ENCODE assay signal across 28 cellular contexts in the genomic region with DNA sequence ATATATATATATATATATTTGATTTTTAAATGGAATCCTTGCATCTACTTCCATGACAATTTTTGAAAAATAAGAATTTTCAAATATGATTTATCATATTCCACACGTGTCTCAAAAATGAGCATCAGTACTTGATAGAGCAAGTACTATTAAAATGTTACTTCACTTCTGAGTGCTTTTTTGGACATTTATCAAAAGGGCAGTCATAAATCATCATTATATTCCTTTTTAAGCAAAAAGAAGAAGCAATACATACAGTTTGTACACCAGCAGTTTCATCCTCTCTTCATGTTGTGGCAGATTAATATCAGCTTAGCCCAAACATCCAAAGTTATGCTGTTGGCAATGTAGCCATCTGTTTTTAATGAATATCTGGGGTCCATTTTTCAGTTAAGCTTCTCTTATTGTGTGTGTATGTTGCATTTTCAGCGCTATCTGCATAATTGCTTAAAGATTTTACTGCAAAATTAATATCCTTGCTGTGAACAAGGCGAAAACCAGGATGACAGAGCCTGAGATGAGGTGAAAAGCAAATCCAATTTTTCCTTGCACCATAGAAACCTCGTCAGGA.
"Had no signal": no experiment of that assay in that cellular context is flagged by ENCODE, and none has a peak within 500 bp of the region (broad histone marks: within the 10 kb centered on the region; RNA-seq: fewer than 3 reads in every experiment).

No MANE protein-coding gene starts in this region.

- H2AFZ ChIP-seq: hepatocyte had no signal

- H3K4me1 Mint-ChIP-seq: mesothelial cell of epicardium; naive B cell; stimulated activated naive CD8-positive, alpha-beta T cell treated with anti-CD3 and anti-CD28 coated beads, Interleukin-15, amount 100 ng/mL, for 72 hours had no signal

- DNase-seq: dermis blood vessel endothelial cell; effector memory CD4-positive, alpha-beta T cell; foreskin keratinocyte; heart left ventricle; kidney; mesenchymal stem cell; mucosa of descending colon; naive B cell; nucleus accumbens; stimulated activated CD4-positive, alpha-beta T cell treated with anti-CD3 and anti-CD28 coated beads, Interleukin-12 subunit alpha, Interleukin-12 subunit beta, amount 100 ng/mL, for 4 hours; stimulated activated CD4-positive, alpha-beta T cell treated with anti-CD3 and anti-CD28 coated beads, Interleukin-1b, Interleukin-23, amount 100 ng/mL, for 48 hours; stimulated activated CD4-positive, alpha-beta T cell treated with anti-CD3 and anti-CD28 coated beads, Interleukin-4, amount 100 ng/mL, for 1 hour; stimulated activated CD8-positive, alpha-beta memory T cell treated with anti-CD3 and anti-CD28 coated beads, Interleukin-4, amount 100 ng/mL, for 48 hours; stimulated activated naive CD4-positive, alpha-beta T cell; stimulated activated naive CD8-positive, alpha-beta T cell treated with anti-CD3 and anti-CD28 coated beads, Interleukin-15, amount 100 ng/mL, for 72 hours; transverse colon; upper lobe of right lung; uterus had no signal

- H3K79me2 ChIP-seq: hepatocyte had no signal

- H3K4me3 Mint-ChIP-seq: mesothelial cell of epicardium; naive B cell; natural killer cell treated with Interleukin-12 subunit alpha and Interleukin-12 subunit beta and Interleukin-15 and Interleukin-18, amount 100 ng/mL, for 72 hours; neural crest cell; stimulated activated naive CD8-positive, alpha-beta T cell treated with anti-CD3 and anti-CD28 coated beads, Interleukin-15, amount 100 ng/mL, for 72 hours had no signal

- H3K9me3 Mint-ChIP-seq: mesothelial cell of epicardium; natural killer cell treated with Interleukin-12 subunit alpha and Interleukin-12 subunit beta and Interleukin-15 and Interleukin-18, amount 100 ng/mL, for 72 hours; neural crest cell; stimulated activated naive CD8-positive, alpha-beta T cell treated with anti-CD3 and anti-CD28 coated beads, Interleukin-15, amount 100 ng/mL, for 72 hours had no signal

- H3K36me3 Mint-ChIP-seq: mesothelial cell of epicardium; naive B cell; natural killer cell treated with Interleukin-12 subunit alpha and Interleukin-12 subunit beta and Interleukin-15 and Interleukin-18, amount 100 ng/mL, for 72 hours had no signal

- H3K27me3 ChIP-seq: esophagus muscularis mucosa, foreskin keratinocyte, gastroesophageal sphincter, heart left ventricle, hepatocyte, right atrium auricular region, suprapubic skin, transverse colon, upper lobe of right lung, uterus had no signal

- H3K4me1 ChIP-seq: esophagus muscularis mucosa, foreskin keratinocyte, gastroesophageal sphincter, heart left ventricle, prostate gland, right atrium auricular region, suprapubic skin, transverse colon, upper lobe of right lung, uterus had no signal

- H3K27me3 Mint-ChIP-seq: naive B cell; natural killer cell treated with Interleukin-12 subunit alpha and Interleukin-12 subunit beta and Interleukin-15 and Interleukin-18, amount 100 ng/mL, for 72 hours; stimulated activated naive CD8-positive, alpha-beta T cell treated with anti-CD3 and anti-CD28 coated beads, Interleukin-15, amount 100 ng/mL, for 72 hours had no signal

- H3K9me3 ChIP-seq: esophagus muscularis mucosa, gastroesophageal sphincter, heart left ventricle, mucosa of descending colon, prostate gland, right atrium auricular region, suprapubic skin, transverse colon, upper lobe of right lung, uterus had no signal

- H3K36me3 ChIP-seq: esophagus muscularis mucosa, gastroesophageal sphincter, heart left ventricle, prostate gland, right atrium auricular region, suprapubic skin, transverse colon, upper lobe of right lung had no signal

- H3K4me2 ChIP-seq: hepatocyte, smooth muscle cell had no signal

- H3K4me3 ChIP-seq: esophagus muscularis mucosa, gastroesophageal sphincter, heart left ventricle, hepatocyte, mucosa of descending colon, prostate gland, right atrium auricular region, smooth muscle cell, suprapubic skin, transverse colon, upper lobe of right lung, uterus had no signal

- H3K27ac Mint-ChIP-seq: mesothelial cell of epicardium; naive B cell; natural killer cell treated with Interleukin-12 subunit alpha and Interleukin-12 subunit beta and Interleukin-15 and Interleukin-18, amount 100 ng/mL, for 72 hours; stimulated activated naive CD8-positive, alpha-beta T cell treated with anti-CD3 and anti-CD28 coated beads, Interleukin-15, amount 100 ng/mL, for 72 hours had no signal

- H3K27ac ChIP-seq: esophagus muscularis mucosa, foreskin keratinocyte, gastroesophageal sphincter, heart left ventricle, hepatocyte, prostate gland, right atrium auricular region, suprapubic skin, transverse colon, upper lobe of right lung, uterus had no signal
